Comparison of ENCODE assay signal across 1 cellular context in genomic region chr1:226870323-226871046, GRCh38.
TF ChIP-seq lines count a peak whose summit lies in the region.

Gene PSEN2 (plus strand): TSS chr1:226870616. CDS start chr1:226881908, 11,292 bp downstream.

TF ChIP-seq in K562, 482 proteins besides CTCF, POLR2A, EP300 and RAD21 (continued from another document and continues in another):
- TF ChIP-seq RNF219 (CRISPR knock-in tag; IDR thresholded peaks at IDR 0.05) (no peak), TOE1 (IDR thresholded peaks at IDR 0.05; ENCODE audit: borderline replicate concordance) (no peak), TOE1 (CRISPR knock-in tag; IDR thresholded peaks at IDR 0.05; ENCODE audit: borderline replicate concordance, low read depth) (no peak), SAFB2 (IDR thresholded peaks at IDR 0.05; ENCODE audit: borderline replicate concordance, low read depth, low read length, severe bottlenecking) (no peak), RBM25 (IDR thresholded peaks at IDR 0.05; ENCODE audit: low read depth, low read length, severe bottlenecking) (peak; percentile 26), CHD2 (IDR thresholded peaks at IDR 0.05; ENCODE audit: low read depth, low read length) (no peak), ETV6 (IDR thresholded peaks at IDR 0.05; ENCODE audit: borderline replicate concordance in 1 of 2, low read depth in 2 of 2, low read length in 1 of 2) (no peak), ETV6 (CRISPR knock-in tag; IDR thresholded peaks at IDR 0.05; ENCODE audit: borderline replicate concordance) (0 out of 2 replicates have a peak, but pooled peaks have one; percentile 10), ZKSCAN3 (CRISPR knock-in tag; IDR thresholded peaks at IDR 0.05) (no peak), ZNF444 (CRISPR knock-in tag; IDR thresholded peaks at IDR 0.05) (no peak), SIN3B (IDR thresholded peaks at IDR 0.05; ENCODE audit: low read depth) (peak; percentile 63), BHLHE40 (IDR thresholded peaks at IDR 0.05; ENCODE audit: low read length) (peak; percentile 37; the same call in 1 of the 2 replicates), THRAP3 (IDR thresholded peaks at IDR 0.05; ENCODE audit: borderline replicate concordance) (no peak), SIN3A (IDR thresholded peaks at IDR 0.05; ENCODE audit: borderline replicate concordance in 2 of 2, control insufficient read depth in 1 of 2, low read depth in 2 of 2, low read length in 2 of 2) (peak; percentile 58 to 93; a peak in 3 of 4 replicates), FOSL1 (tag; conservative IDR thresholded peaks at IDR 0.05) (no peak; the same call in 1 of the 2 replicates), KLF1 (tag; IDR thresholded peaks at IDR 0.05) (peak; percentile 83; the same call in 1 of the 2 replicates), ARID4B (CRISPR knock-in tag; IDR thresholded peaks at IDR 0.05) (peak; percentile 64; the same call in 1 of the 2 replicates), FUS (optimal IDR thresholded peaks at IDR 0.05; ENCODE audit: low read depth, low read length) (peak; percentile 63), TEAD1 (CRISPR knock-in tag; IDR thresholded peaks at IDR 0.05) (peak in 1 of 2 experiments; percentile 80; a peak in 1 of 4 replicates), HNRNPLL (IDR thresholded peaks at IDR 0.05; ENCODE audit: low read depth, low read length, poor library complexity, severe bottlenecking) (peak; percentile 100), EP400 (IDR thresholded peaks at IDR 0.05) (peak; percentile 35; the same call in 1 of the 2 replicates), ZKSCAN8 (CRISPR knock-in tag; IDR thresholded peaks at IDR 0.05) (no peak), MAX (CRISPR knock-in tag; IDR thresholded peaks at IDR 0.05) (peak; percentile 71), ZNF561 (CRISPR knock-in tag; conservative IDR thresholded peaks at IDR 0.05) (no peak), ZBTB2 (IDR thresholded peaks at IDR 0.05) (peak; percentile 86), NFIC (IDR thresholded peaks at IDR 0.05) (peak; percentile 51; the same call in 1 of the 2 replicates), GABPB1 (CRISPR knock-in tag; IDR thresholded peaks at IDR 0.05) (peak; percentile 61), THAP12 (CRISPR knock-in tag; IDR thresholded peaks at IDR 0.05) (0 out of 2 replicates have a peak, but pooled peaks have one; percentile 23), YY1 (IDR thresholded peaks at IDR 0.05; ENCODE audit: borderline replicate concordance in 1 of 3, control insufficient read depth in 1 of 3, extremely low read depth in 1 of 3, insufficient read depth in 3 of 3, insufficient read length in 1 of 3, insufficient replicate concordance in 2 of 3, low read depth in 1 of 3, low read length in 2 of 3) (peak in 1 of 3 experiments; percentile 23), SFPQ (IDR thresholded peaks at IDR 0.05; ENCODE audit: low read depth, low read length) (no peak), ZNF766 (CRISPR knock-in tag; conservative IDR thresholded peaks at IDR 0.05) (peak; percentile 79; the same call in 1 of the 2 replicates), TFE3 (CRISPR knock-in tag; IDR thresholded peaks at IDR 0.05) (no peak), MXD1 (CRISPR knock-in tag; IDR thresholded peaks at IDR 0.05; ENCODE audit: borderline replicate concordance, poor library complexity, severe bottlenecking) (no peak), CREB1 (IDR thresholded peaks at IDR 0.05) (peak; percentile 92), CREB1 (CRISPR knock-in tag; IDR thresholded peaks at IDR 0.05) (peak; percentile 84), ZNF175 (CRISPR knock-in tag; IDR thresholded peaks at IDR 0.05; ENCODE audit: low read depth) (0 out of 2 replicates have a peak, but pooled peaks have one; percentile 41), TGIF2 (CRISPR knock-in tag; IDR thresholded peaks at IDR 0.05) (peak; percentile 53; the same call in 1 of the 2 replicates), SMARCE1 (IDR thresholded peaks at IDR 0.05) (no peak), CGGBP1 (CRISPR knock-in tag; IDR thresholded peaks at IDR 0.05) (no peak; the same call in 1 of the 2 replicates), ZNF121 (CRISPR knock-in tag; conservative IDR thresholded peaks at IDR 0.05) (no peak), NRF1 (conservative IDR thresholded peaks at IDR 0.05 in 1 of 2, IDR thresholded peaks at IDR 0.05 in 1 of 2) (peak; percentile 84 to 85; a peak in 3 of 4 replicates), KAT7 (CRISPR knock-in tag; IDR thresholded peaks at IDR 0.05; ENCODE audit: borderline replicate concordance) (peak; percentile 79; the same call in 1 of the 2 replicates), PHF8 (IDR thresholded peaks at IDR 0.05; ENCODE audit: borderline replicate concordance, low read length) (peak; percentile 88; the same call in 1 of the 2 replicates), KDM2B (CRISPR knock-in tag; IDR thresholded peaks at IDR 0.05) (peak; percentile 26; the same call in 1 of the 2 replicates), SUPT5H (IDR thresholded peaks at IDR 0.05) (0 out of 2 replicates have a peak, but pooled peaks have one; percentile 37)
